8 cellular contexts compared by ENCODE assay signal in genomic region chr1:54153548-54154439, GRCh38. TPM values are rescaled to one million over a fixed set of nuclear protein-coding genes. Genes with fewer than 3 reads are reported as not detected.
A peak's percentile ranks its signal among the peaks of the same experiment; 100 is the strongest.
DNase-seq lines count a peak whose midpoint lies in the region; TF ChIP-seq lines count a peak whose summit lies in the region.

No MANE protein-coding gene starts in this region.

- DNase-seq in ELF-1 (ENCODE audit: low read depth, low spot score) (peak; percentile 79), NCI-H524 (lab: John Stamatoyannopoulos, UW) (peak; percentile 42 to 68), fibroblast of gingiva (ENCODE audit: low read depth) (peak; percentile 75), ovary (peak in 4 of 5 donors; percentile 33 to 74 (median 53)), NCI-H128 (lab: John Stamatoyannopoulos, UW; ENCODE audit: unreplicated experiment) (no peak), SW 1271 (lab: John Stamatoyannopoulos, UW) (no peak), LoVo (ENCODE audit: low spot score) (no peak)
- DNase-seq in activated T-cell treated with anti-CD3 and anti-CD28 coated beads, Interleukin-2, amount 50 U/mL, for 24 hours, result no peak

- WGBS in ovary, 3 donors, result 54 to 60% (median 57%) methylated on average over 19 of the region's 19 CpGs

- no peak overlapping the region for H3K4me3 Mint-ChIP-seq in activated T-cell treated with anti-CD3 and anti-CD28 coated beads, Interleukin-2, amount 50 U/mL, for 24 hours

- H3K27ac Mint-ChIP-seq in activated T-cell treated with anti-CD3 and anti-CD28 coated beads, Interleukin-2, amount 50 U/mL, for 24 hours, result no peak overlapping the region

- no peak overlapping the region for H3K27ac ChIP-seq in ovary

- H3K27me3 ChIP-seq in ovary, result no peaks in the 10 kb centered on the region

- H3K36me3 Mint-ChIP-seq in activated T-cell treated with anti-CD3 and anti-CD28 coated beads, Interleukin-2, amount 50 U/mL, for 24 hours (ENCODE audit: low read depth), result no peaks in the 10 kb centered on the region

- no peaks in the 10 kb centered on the region for H3K9me3 Mint-ChIP-seq in activated T-cell treated with anti-CD3 and anti-CD28 coated beads, Interleukin-2, amount 50 U/mL, for 24 hours

- TF ChIP-seq POLR2A in ovary (IDR thresholded peaks at IDR 0.05), result no peak

- no peaks in the 10 kb centered on the region for H3K36me3 ChIP-seq in ovary

- H3K27me3 Mint-ChIP-seq in activated T-cell treated with anti-CD3 and anti-CD28 coated beads, Interleukin-2, amount 50 U/mL, for 24 hours, result no peaks in the 10 kb centered on the region

- no peaks in the 10 kb centered on the region for H3K4me1 Mint-ChIP-seq in activated T-cell treated with anti-CD3 and anti-CD28 coated beads, Interleukin-2, amount 50 U/mL, for 24 hours (ENCODE audit: low read depth)

- intact Hi-C loops in ovary (cut with DNase I), result no loop called here

- no peak overlapping the region for H3K4me3 ChIP-seq in ovary

- H3K9me3 ChIP-seq in ovary, result no peaks in the 10 kb centered on the region

- no peaks in the 10 kb centered on the region for H3K4me1 ChIP-seq in ovary (ENCODE audit: insufficient read depth)

- no peak for TF ChIP-seq EP300 in ovary (IDR thresholded peaks at IDR 0.05)

- no peak for TF ChIP-seq CTCF in ovary (IDR thresholded peaks at IDR 0.05)

RNA-seq across cellular contexts. Expression of gene CDCP2, which starts 1.0 kb away (rescaled TPM):
- under 1 TPM in 2 of 7 donors, not detected in 5; 0.15 to 0.34 TPM for total RNA-seq in ovary
- polyA plus RNA-seq in ovary, result under 1 TPM in 1 of 2 donors, not detected in 1; 0.04 TPM

RNA-seq across cellular contexts. Expression of gene CYB5RL, which starts 46.0 kb away (rescaled TPM):
- 1 to 10 TPM; 2.3 to 9.6 (median 7.4) TPM for total RNA-seq in ovary
- 1 to 10 TPM; 3.2 to 7.5 TPM for polyA plus RNA-seq in ovary

RNA-seq across cellular contexts. Expression of gene MRPL37, which starts 46.2 kb away (rescaled TPM):
- 10 to 100 TPM; 36.2 to 60.1 (median 47.9) TPM for total RNA-seq in ovary
- polyA plus RNA-seq in ovary, result 10 to 100 TPM; 43.3 to 86.6 TPM

Comparison
In these comparisons a context has a peak if more than half of its experiments do, and no peak if none do; other contexts are left out.
1. DNase-seq: peak in ELF-1 (single experiment), NCI-H524 (2 of 2), fibroblast of gingiva (single experiment) and ovary (4 of 5); none in NCI-H128 (single experiment), SW 1271 (0 of 2), activated T-cell treated with anti-CD3 and anti-CD28 coated beads, Interleukin-2, amount 50 U/mL, for 24 hours (single experiment) and LoVo (single experiment).